In genomic region chr1:62790716-62791115, GRCh38 we compare ENCODE assay signal across 15 cellular contexts. TPM values are rescaled to one million over a fixed set of nuclear protein-coding genes. Genes with fewer than 3 reads are reported as not detected.
A peak's percentile ranks its signal among the peaks of the same experiment; 100 is the strongest.
DNase-seq lines count a peak whose midpoint lies in the region; ATAC-seq and TF ChIP-seq lines count a peak whose summit lies in the region.
"Had no signal": no experiment of that assay in that cellular context is flagged by ENCODE, and none has a peak within 500 bp of the region (broad histone marks: within the 10 kb centered on the region; RNA-seq: fewer than 3 reads in every experiment).

No MANE protein-coding gene starts in this region.

- H3K27me3 Mint-ChIP-seq in HFFc6 (ENCODE audit: insufficient read depth), result no peaks in the 10 kb centered on the region; the same call in 1 of the 2 replicates
- H3K27me3 Mint-ChIP-seq: CD8-positive, alpha-beta memory T cell had no signal

- H3K27ac ChIP-seq in angular gyrus (ENCODE audit: low read depth, low read length), result peak overlapping the region; percentile 98
- H3K27ac ChIP-seq: 22Rv1, HL-60 had no signal

- H3K36me3 Mint-ChIP-seq in HFFc6 (ENCODE audit: low read depth), result no peaks in the 10 kb centered on the region

- peaks cover 10% of the 10 kb centered on the region for H3K4me1 Mint-ChIP-seq in HFFc6 (ENCODE audit: low read depth)

- no peak overlapping the region for H3K4me3 Mint-ChIP-seq in HFFc6
- H3K4me3 Mint-ChIP-seq: CD8-positive, alpha-beta memory T cell had no signal

- no peak for TF ChIP-seq CTCF in HFFc6 (IDR thresholded peaks at IDR 0.05)

- DNase-seq in foreskin melanocyte (peak; percentile 37), medulla oblongata (ENCODE audit: extremely low spot score) (peak; percentile 65), superior temporal gyrus (ENCODE audit: extremely low spot score) (peak; percentile 87), HuH-7.5 (ENCODE audit: low spot score) (no peak), HFFc6 (no peak)
- DNase-seq: Caco-2; CD8-positive, alpha-beta memory T cell; DND-41; GDM1; GOT3; HCEC 1CT had no signal

- no peak overlapping the region for H3K27ac Mint-ChIP-seq in HFFc6

- no peaks in the 10 kb centered on the region for H3K9me3 Mint-ChIP-seq in HFFc6
- H3K9me3 Mint-ChIP-seq: CD8-positive, alpha-beta memory T cell had no signal

- no peak for ATAC-seq in HG02588 (IDR thresholded peaks at IDR 0.05; ENCODE audit: unreplicated experiment)

RNA-seq across cellular contexts. Expression of gene ATG4C, which starts 6.8 kb away (rescaled TPM):
- 10 to 100 TPM in 5 of 6 experiments, 1 to 10 TPM in 1; 9.4 to 11.7 (median 10.6) TPM for total RNA-seq in HFFc6 (2021; fragmentation: NEBNext Ultra II Directional; extraction: Animal tissue kit (Norgen Biotek cat#: 25700))

Comparison
In these comparisons a context has a peak if more than half of its experiments do, and no peak if none do; other contexts are left out.
1. DNase-seq: peak in foreskin melanocyte (single experiment), medulla oblongata (single experiment) and superior temporal gyrus (single experiment); none in HuH-7.5 (single experiment) and HFFc6 (single experiment).